ENCODE assay signal across 21 cellular contexts in genomic region chr20:62474585-62475026, GRCh38. TPM values are rescaled to one million over a fixed set of nuclear protein-coding genes. Genes with fewer than 3 reads are reported as not detected.
DNase-seq lines count a peak whose midpoint lies in the region; ATAC-seq and TF ChIP-seq lines count a peak whose summit lies in the region.
"Had no signal": no experiment of that assay in that cellular context is flagged by ENCODE, and none has a peak within 500 bp of the region (broad histone marks: within the 10 kb centered on the region; RNA-seq: fewer than 3 reads in every experiment).

No MANE protein-coding gene starts in this region.

- H3K9me3 Mint-ChIP-seq in mesothelial cell of epicardium, result no peaks in the 10 kb centered on the region

- DNase-seq in esophagus muscularis mucosa (ENCODE audit: extremely low spot score) (no peak), mesothelial cell of epicardium (ENCODE audit: low spot score in 2 of 2, unreplicated experiment in 2 of 2) (no peak), stomach (no peak), T-helper 9 cell (no peak)
- DNase-seq in activated naive CD4-positive, alpha-beta T cell (lab: John Stamatoyannopoulos, UW), result no peak
- DNase-seq: activated CD4-positive, alpha-beta T cell treated with anti-CD3 and anti-CD28 coated beads for 4 hours; activated gamma-delta T cell treated with Interleukin-2 at 50 U/mL for 16 hours; anterior cingulate cortex; cerebellar nuclear complex; mammary epithelial cell; NCI-H2081; nucleus accumbens; stimulated activated CD4-positive, alpha-beta T cell treated with anti-CD3 and anti-CD28 coated beads, Interleukin-4, amount 100 ng/mL, for 24 hours; T1000 had no signal

- H3K9me3 ChIP-seq in HUES64 (ENCODE audit: insufficient read depth, low read depth, low read length) (no peaks in the 10 kb centered on the region), esophagus muscularis mucosa (no peaks in the 10 kb centered on the region), stomach (no peaks in the 10 kb centered on the region)
- H3K9me3 ChIP-seq: SJSA1 had no signal

- H3K27ac ChIP-seq in HUES64 (ENCODE audit: low read depth, low read length), result no peak overlapping the region
- H3K27ac ChIP-seq in esophagus muscularis mucosa (replicated peaks in 1 of 4), result no peak overlapping the region
- H3K27ac ChIP-seq in stomach, result peak overlapping the region; percentile 83 to 92 (median 84)
- H3K27ac ChIP-seq: foreskin keratinocyte, SJSA1 had no signal

- H3K27ac Mint-ChIP-seq in mesothelial cell of epicardium, result peak overlapping the region; percentile 69

- H3K36me3 ChIP-seq in HUES64 (ENCODE audit: insufficient read depth, low read length) (no peaks in the 10 kb centered on the region), esophagus muscularis mucosa (no peaks in the 10 kb centered on the region), stomach (no peaks in the 10 kb centered on the region)
- H3K36me3 ChIP-seq: SJSA1 had no signal

- H3K4me3 ChIP-seq in HUES64 (ENCODE audit: low read length), result peak overlapping the region; percentile 48
- peak overlapping the region in 3 of 4 donors; percentile 38 to 55 (median 39) for H3K4me3 ChIP-seq in esophagus muscularis mucosa
- peak overlapping the region; percentile 48 to 59 (median 52) for H3K4me3 ChIP-seq in stomach
- H3K4me3 ChIP-seq: SJSA1 had no signal

- intact Hi-C loops in esophagus muscularis mucosa (cut with DNase I) (no loop called here), stomach (cut with DNase I; ENCODE audit: low total_unique reads) (no loop called here)

- TF ChIP-seq POLR2A in esophagus muscularis mucosa (IDR thresholded peaks at IDR 0.05; ENCODE audit: low read depth) (no peak), stomach (IDR thresholded peaks at IDR 0.05) (no peak)

- no peaks in the 10 kb centered on the region for H3K36me3 Mint-ChIP-seq in mesothelial cell of epicardium

- H3K27me3 ChIP-seq in HUES64 (ENCODE audit: insufficient read depth, low read length) (peaks cover 90% of the 10 kb centered on the region), esophagus muscularis mucosa (peaks cover 4 to 96% (median 46%) of the 10 kb centered on the region in 4 donors), stomach (peaks cover 12 to 90% (median 40%) of the 10 kb centered on the region in 3 donors)

- TF ChIP-seq EP300 in esophagus muscularis mucosa (IDR thresholded peaks at IDR 0.05) (no peak), stomach (IDR thresholded peaks at IDR 0.05) (no peak)

- TF ChIP-seq CTCF in esophagus muscularis mucosa (IDR thresholded peaks at IDR 0.05) (no peak), mesothelial cell of epicardium (IDR thresholded peaks at IDR 0.05; ENCODE audit: unreplicated experiment) (no peak), stomach (IDR thresholded peaks at IDR 0.05) (no peak)

- H3K4me1 Mint-ChIP-seq in mesothelial cell of epicardium, result peaks cover 45% of the 10 kb centered on the region

- H3K4me3 Mint-ChIP-seq in mesothelial cell of epicardium, result peak overlapping the region; percentile 72

- no peak overlapping the region for H3K9ac ChIP-seq in HUES64 (ENCODE audit: low read depth, low read length)

- peaks cover 45% of the 10 kb centered on the region for H3K27me3 Mint-ChIP-seq in mesothelial cell of epicardium (ENCODE audit: low read depth)

- H3K4me1 ChIP-seq in HUES64 (ENCODE audit: insufficient read depth, low read length) (peaks cover 5% of the 10 kb centered on the region), esophagus muscularis mucosa (peaks cover 11 to 31% (median 30%) of the 10 kb centered on the region in 4 donors), stomach (peaks cover 13 to 56% (median 50%) of the 10 kb centered on the region in 4 donors)
- H3K4me1 ChIP-seq: foreskin keratinocyte, SJSA1 had no signal

- ATAC-seq in HG03342 (IDR thresholded peaks at IDR 0.05; ENCODE audit: unreplicated experiment) (no peak), HG03460 (IDR thresholded peaks at IDR 0.05; ENCODE audit: unreplicated experiment) (no peak)
- ATAC-seq: foreskin keratinocyte had no signal

- WGBS in HUES64, result 6% methylated on average over 26 of the region's 26 CpGs
- WGBS in esophagus muscularis mucosa, result 32% methylated on average over 18 of the region's 26 CpGs
- WGBS in stomach, 5 donors, result 6 to 15% (median 9%) methylated on average over 25 to 26 of the region's 26 CpGs

RNA-seq across cellular contexts. Expression of gene GATA5, which starts 1.2 kb away (rescaled TPM):
- 0.05 TPM for polyA plus RNA-seq in HUES64 (2013, experiment 1 of 2)
- 0.13 TPM for polyA plus RNA-seq in HUES64 (2013, experiment 2 of 2)
- total RNA-seq in esophagus muscularis mucosa (under 1 TPM in 3 of 4 donors, not detected in 1; 0.33 to 0.78 (median 0.46) TPM), mesothelial cell of epicardium (26.0 to 30.0 TPM (median 27.5 TPM) in 3 replicates), stomach (10 to 100 TPM in 2 of 5 donors, 1 to 10 TPM in 2, not detected in 1; 3.1 to 16.4 (median 9.0) TPM)
- 10 to 100 TPM in 1 of 3 donors, 1 to 10 TPM in 2; 9.1 to 11.2 (median 9.3) TPM for polyA plus RNA-seq in stomach
- total RNA-seq: foreskin keratinocyte, mammary epithelial cell, SJSA1, temporal lobe had no signal
- polyA plus RNA-seq: BJ, foreskin keratinocyte, mammary epithelial cell had no signal

RNA-seq across cellular contexts. Expression of gene RBBP8NL, which starts 47.3 kb away (rescaled TPM):
- 0.10 TPM for polyA plus RNA-seq in HUES64 (2013, experiment 1 of 2)
- polyA plus RNA-seq in HUES64 (2013, experiment 2 of 2), result 0.25 TPM
- total RNA-seq in esophagus muscularis mucosa, result not detected
- total RNA-seq in mesothelial cell of epicardium, result 12.3 to 13.5 TPM (median 12.6 TPM) in 3 replicates
- total RNA-seq in stomach, result 1 to 10 TPM in 1 of 5 donors, under 1 TPM in 2, not detected in 2; 0.45 to 2.3 (median 0.55) TPM
- 1 to 10 TPM; 2.1 to 8.0 (median 5.7) TPM for polyA plus RNA-seq in stomach
- total RNA-seq: foreskin keratinocyte, SJSA1, temporal lobe had no signal
- polyA plus RNA-seq: BJ, foreskin keratinocyte had no signal

Comparison
In these comparisons a context has a peak if more than half of its experiments do, and no peak if none do; other contexts are left out.
1. H3K27ac ChIP-seq: peak in stomach (5 of 5); none in HUES64 (single experiment) and esophagus muscularis mucosa (0 of 4).
2. Peak in every context shown above with its lines, with median percentiles within 50 percentile points of each other: H3K4me3 ChIP-seq.